In the genomic region with DNA sequence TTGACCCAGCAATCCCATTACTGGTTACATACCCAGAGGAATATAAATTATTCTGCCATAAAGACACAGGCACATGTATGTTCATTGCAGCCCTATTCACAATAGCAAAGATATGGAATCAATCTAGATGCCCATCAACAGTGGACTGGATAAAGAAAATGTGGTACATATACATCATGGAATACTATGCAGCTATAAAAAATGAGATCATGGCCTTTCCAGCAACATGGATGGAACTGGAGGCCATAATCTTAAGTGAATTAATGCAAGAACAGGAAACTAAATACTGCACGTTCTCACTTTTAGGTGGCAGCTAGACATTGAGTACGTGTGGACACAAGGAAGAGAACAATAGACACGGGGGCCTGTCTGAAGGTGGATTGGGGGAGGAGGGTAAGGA, we compare ENCODE assay signal across 9 cellular contexts. TPM values are rescaled to one million over a fixed set of nuclear protein-coding genes. Genes with fewer than 3 reads are reported as not detected.
"Had no signal": no experiment of that assay in that cellular context is flagged by ENCODE, and none has a peak within 500 bp of the region (broad histone marks: within the 10 kb centered on the region; RNA-seq: fewer than 3 reads in every experiment).

No MANE protein-coding gene starts in this region.

- H3K4me2 ChIP-seq: GM23338 had no signal

- H3K4me3 ChIP-seq: GM23338 had no signal

- DNase-seq: H9, HCEC 1CT, HFFc6, KG1 had no signal

- ATAC-seq: GM23338, HepG2 had no signal

- FAIRE-seq: H1, H54, HepG2 had no signal

- H2AFZ ChIP-seq: GM23338 had no signal

RNA-seq across cellular contexts. Expression of gene WNT11, which starts 15.1 kb away (rescaled TPM):
- total RNA-seq: H9, HFFc6 had no signal
- polyA plus RNA-seq: IgD-negative memory B cell had no signal
